In the genomic region with DNA sequence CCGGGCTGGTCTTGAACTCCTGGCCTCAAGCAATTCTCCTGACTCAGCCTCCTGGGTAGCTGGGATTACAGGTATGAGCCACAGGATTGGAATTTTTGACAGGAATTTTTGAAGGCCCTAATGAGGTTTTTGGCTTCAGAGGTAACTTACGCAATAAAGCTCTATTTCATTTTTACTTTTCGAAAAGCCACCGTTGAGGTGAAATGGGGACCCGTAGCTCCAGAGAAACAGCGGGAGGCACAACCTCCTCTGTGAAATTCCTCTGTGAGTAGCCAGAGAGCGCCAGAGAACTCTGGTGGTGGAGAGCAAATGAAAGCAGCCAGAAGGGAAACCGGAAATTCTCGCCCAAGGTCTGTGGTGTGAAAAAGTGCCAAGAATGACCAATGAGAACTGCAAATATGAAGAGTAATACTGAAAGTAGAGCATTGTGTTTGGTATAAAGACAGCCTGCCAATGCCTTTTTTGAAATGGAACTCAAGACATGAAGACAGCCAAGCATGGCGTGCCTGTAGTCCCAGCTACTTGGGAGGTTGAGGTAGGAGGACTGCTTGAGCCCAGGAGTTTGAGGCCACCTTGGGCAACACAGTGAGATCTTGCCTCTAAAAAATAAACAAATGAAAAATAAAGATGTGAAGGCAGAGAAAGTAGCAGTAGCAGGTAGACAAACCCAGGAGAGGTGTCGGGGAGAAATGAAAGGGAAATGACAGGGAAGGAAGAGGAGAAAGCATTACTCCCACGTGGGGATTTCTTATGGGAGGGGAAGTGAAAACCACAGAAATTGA, we compare ENCODE assay signal across 8 cellular contexts. TPM values are rescaled to one million over a fixed set of nuclear protein-coding genes. Genes with fewer than 3 reads are reported as not detected.
A peak's percentile ranks its signal among the peaks of the same experiment; 100 is the strongest.
DNase-seq lines count a peak whose midpoint lies in the region; ATAC-seq and TF ChIP-seq lines count a peak whose summit lies in the region.

No MANE protein-coding gene starts in this region.

- H3K4me3 Mint-ChIP-seq in activated naive CD4-positive, alpha-beta T cell treated with anti-CD3 and anti-CD28 coated beads for 36 hours: peak overlapping the region; percentile 78

- H3K36me3 Mint-ChIP-seq in activated naive CD4-positive, alpha-beta T cell treated with anti-CD3 and anti-CD28 coated beads for 36 hours (ENCODE audit: low read depth): no peaks in the 10 kb centered on the region

- H3K27ac ChIP-seq in RWPE2 (ENCODE audit: poor library complexity, severe bottlenecking): peak overlapping the region; percentile 17
- peak overlapping the region in 1 of 10 donors; percentile 48 for H3K27ac ChIP-seq in heart right ventricle

- H3K4me1 ChIP-seq in RWPE2 (ENCODE audit: insufficient read depth, poor library complexity, severe bottlenecking): no peaks in the 10 kb centered on the region
- peaks cover 0 to 17% (median 0%) of the 10 kb centered on the region in 9 donors for H3K4me1 ChIP-seq in heart right ventricle

- no peaks in the 10 kb centered on the region for H3K9me3 Mint-ChIP-seq in activated naive CD4-positive, alpha-beta T cell treated with anti-CD3 and anti-CD28 coated beads for 36 hours

- WGBS in heart right ventricle, 2 donors: 64% methylated on average over 12 of the region's 12 CpGs

- DNase-seq in COR-L47 (lab: John Stamatoyannopoulos, UW) (peak; percentile 59), RWPE2 (ENCODE audit: low spot score) (peak; percentile 61), heart right ventricle (peak; percentile 18 to 55), cerebellum (ENCODE audit: low spot score) (no peak)
- peak; percentile 89 for DNase-seq in activated naive CD4-positive, alpha-beta T cell treated with anti-CD3 and anti-CD28 coated beads for 36 hours
- DNase-seq in stimulated activated CD4-positive, alpha-beta T cell treated with anti-CD3 and anti-CD28 coated beads, Interleukin-15, amount 100 ng/mL, for 24 hours: peak; percentile 79

- peak overlapping the region; percentile 91 for H3K27ac Mint-ChIP-seq in activated naive CD4-positive, alpha-beta T cell treated with anti-CD3 and anti-CD28 coated beads for 36 hours

- ATAC-seq in GM19395 (IDR thresholded peaks at IDR 0.05; ENCODE audit: unreplicated experiment) (peak; percentile 96), HG03457 (IDR thresholded peaks at IDR 0.05; ENCODE audit: unreplicated experiment) (peak; percentile 90), RWPE2 (ENCODE audit: low read depth) (peak; percentile 77), heart right ventricle (peak; percentile 65 to 93 (median 85))

- H3K36me3 ChIP-seq in RWPE2 (ENCODE audit: low read depth) (no peaks in the 10 kb centered on the region), heart right ventricle (no peaks in the 10 kb centered on the region)

- intact Hi-C loops in activated naive CD4-positive, alpha-beta T cell treated with anti-CD3 and anti-CD28 coated beads for 36 hours (cut with micrococcal nuclease): loop anchor here (1.0 to 2.0 kb wide), 8 partner anchors 35 to 280 kb away; no protein-coding TSS in a partner anchor
- intact Hi-C loops in heart right ventricle (cut with DNase I): loop anchor here in 9 of 10 donors (1.0 to 10.0 kb wide), 7 partner anchors 88 to 144 kb away; a partner anchor contains a TSS

- H3K4me1 Mint-ChIP-seq in activated naive CD4-positive, alpha-beta T cell treated with anti-CD3 and anti-CD28 coated beads for 36 hours (ENCODE audit: low read depth): peaks cover 76% of the 10 kb centered on the region

- no peaks in the 10 kb centered on the region for H3K27me3 ChIP-seq in RWPE2 (ENCODE audit: insufficient read depth, poor library complexity, severe bottlenecking)
- no peaks in the 10 kb centered on the region for H3K27me3 ChIP-seq in heart right ventricle

- no peaks in the 10 kb centered on the region for H3K27me3 Mint-ChIP-seq in activated naive CD4-positive, alpha-beta T cell treated with anti-CD3 and anti-CD28 coated beads for 36 hours (ENCODE audit: low read depth)

- CTCF ChIA-PET in activated naive CD4-positive, alpha-beta T cell treated with anti-CD3 and anti-CD28 coated beads for 36 hours (lab: Charles Lee): interaction anchor here (0.6 to 2.7 kb wide), 41 partner anchors 10 to 317 kb away, joined by 3 to 19 read pairs (median 4); a partner anchor contains a TSS

- no peaks in the 10 kb centered on the region for H3K9me3 ChIP-seq in RWPE2 (ENCODE audit: severe bottlenecking)
- H3K9me3 ChIP-seq in heart right ventricle: no peaks in the 10 kb centered on the region

- peak; percentile 74 for TF ChIP-seq CTCF in RWPE2 (IDR thresholded peaks at IDR 0.05; ENCODE audit: poor library complexity, severe bottlenecking)
- TF ChIP-seq CTCF in heart right ventricle (IDR thresholded peaks at IDR 0.05): peak; percentile 31 to 79 (median 71)

- H3K4me3 ChIP-seq in RWPE2 (ENCODE audit: severe bottlenecking) (no peak overlapping the region), heart right ventricle (peak overlapping the region in 1 of 10 donors; percentile 33)

RNA-seq across cellular contexts. Expression of a gene that starts 33.0 kb away (rescaled TPM):
- 10 to 100 TPM; 37.6 to 41.6 TPM for total RNA-seq in activated naive CD4-positive, alpha-beta T cell treated with anti-CD3 and anti-CD28 coated beads for 36 hours
- total RNA-seq in heart right ventricle: 10 to 100 TPM in 9 of 10 donors, 1 to 10 TPM in 1; 9.1 to 33.6 (median 20.0) TPM
- polyA plus RNA-seq in heart right ventricle: 1 to 10 TPM; 2.7 to 3.7 TPM
- 35.9 TPM for total RNA-seq in cerebellum
